ENCODE assay signal across 13 cellular contexts in genomic region chr3:158809642-158810041, GRCh38. TPM values are rescaled to one million over a fixed set of nuclear protein-coding genes. Genes with fewer than 3 reads are reported as not detected.
DNase-seq lines count a peak whose midpoint lies in the region; ATAC-seq and TF ChIP-seq lines count a peak whose summit lies in the region.
"Had no signal": no experiment of that assay in that cellular context is flagged by ENCODE, and none has a peak within 500 bp of the region (broad histone marks: within the 10 kb centered on the region; RNA-seq: fewer than 3 reads in every experiment).

No MANE protein-coding gene starts in this region.

- no peaks in the 10 kb centered on the region for H3K27me3 ChIP-seq in esophagus squamous epithelium
- H3K27me3 ChIP-seq: dorsolateral prefrontal cortex had no signal

- TF ChIP-seq POLR2A in esophagus squamous epithelium (IDR thresholded peaks at IDR 0.05), result no peak

- 86 to 100% methylated on average over 4 of the region's 4 CpGs for WGBS in esophagus squamous epithelium, 2 donors

- no peaks in the 10 kb centered on the region for H3K9me3 Mint-ChIP-seq in activated naive CD4-positive, alpha-beta T cell treated with anti-CD3 and anti-CD28 coated beads, Interleukin-2, amount 50 U/mL, for 72 hours

- no peak overlapping the region for H3K27ac Mint-ChIP-seq in activated naive CD4-positive, alpha-beta T cell treated with anti-CD3 and anti-CD28 coated beads, Interleukin-2, amount 50 U/mL, for 72 hours

- peaks cover 7 to 17% of the 10 kb centered on the region in 2 donors for H3K36me3 Mint-ChIP-seq in activated naive CD4-positive, alpha-beta T cell treated with anti-CD3 and anti-CD28 coated beads, Interleukin-2, amount 50 U/mL, for 72 hours

- DNase-seq in activated naive CD4-positive, alpha-beta T cell treated with anti-CD3 and anti-CD28 coated beads, Interleukin-2, amount 50 U/mL, for 72 hours (ENCODE audit: low spot score in 2 of 2), result no peak
- no peak for DNase-seq in activated naive CD4-positive, alpha-beta T cell (lab: John Stamatoyannopoulos, UW)
- peak; percentile 63 for DNase-seq in SIG-M5 (lab: John Stamatoyannopoulos, UW)
- no peak for DNase-seq in esophagus squamous epithelium (lab: John Stamatoyannopoulos, UW)
- DNase-seq in substantia nigra (lab: John Stamatoyannopoulos, UW), result no peak
- no peak for DNase-seq in UCSD-AML1 (lab: John Stamatoyannopoulos, UW; ENCODE audit: unreplicated experiment)
- no peak for DNase-seq in superior temporal gyrus (ENCODE audit: extremely low spot score)
- no peak for DNase-seq in NCI-H524 treated with DMSO at 0.1 percent for 48 hours (lab: John Stamatoyannopoulos, UW)
- DNase-seq: activated naive CD4-positive, alpha-beta T cell treated with anti-CD3 and anti-CD28 coated beads, Interleukin-2, amount 50 U/mL, for 16 hours; dorsolateral prefrontal cortex; mesendoderm; NCI-H1436 had no signal

- no peak for TF ChIP-seq CTCF in esophagus squamous epithelium (IDR thresholded peaks at IDR 0.05)

- peak; percentile 53 to 67 for ATAC-seq in activated naive CD4-positive, alpha-beta T cell treated with anti-CD3 and anti-CD28 coated beads, Interleukin-2, amount 50 U/mL, for 72 hours

- H3K9me3 ChIP-seq in esophagus squamous epithelium, result no peaks in the 10 kb centered on the region
- H3K9me3 ChIP-seq: HAP-1 had no signal

- intact Hi-C loops in esophagus squamous epithelium (cut with DNase I), result no loop called here

- H3K27ac ChIP-seq in esophagus squamous epithelium (peak overlapping the region in 3 of 4 donors; percentile 10 to 51 (median 42)), substantia nigra (ENCODE audit: low read depth, low read length, poor library complexity, severe bottlenecking) (peak overlapping the region; percentile 11)

- H3K4me1 ChIP-seq in esophagus squamous epithelium, result peaks cover 3 to 27% (median 4%) of the 10 kb centered on the region in 3 donors
- H3K4me1 ChIP-seq: HAP-1 had no signal

- H3K4me3 ChIP-seq in esophagus squamous epithelium, result no peak overlapping the region
- H3K4me3 ChIP-seq: dorsolateral prefrontal cortex, HAP-1 had no signal

- H3K36me3 ChIP-seq in esophagus squamous epithelium, result peaks cover 15 to 100% (median 21%) of the 10 kb centered on the region in 3 donors

RNA-seq across cellular contexts. Expression of gene MFSD1, which starts 7.8 kb away (rescaled TPM):
- 10 to 100 TPM; 17.6 to 21.8 TPM for total RNA-seq in activated naive CD4-positive, alpha-beta T cell treated with anti-CD3 and anti-CD28 coated beads, Interleukin-2, amount 50 U/mL, for 72 hours
- total RNA-seq in esophagus squamous epithelium, result 100 to 1,000 TPM in 2 of 4 donors, 10 to 100 TPM in 2; 72.7 to 108 (median 98.2) TPM
